ENCODE assay signal across 8 cellular contexts in genomic region chr3:25441234-25441856, GRCh38. TPM values are rescaled to one million over a fixed set of nuclear protein-coding genes. Genes with fewer than 3 reads are reported as not detected.
DNase-seq lines count a peak whose midpoint lies in the region; ATAC-seq, FAIRE-seq and TF ChIP-seq lines count a peak whose summit lies in the region.

No MANE protein-coding gene starts in this region.

- ATAC-seq in WTC11 (no peak), HG03378 (IDR thresholded peaks at IDR 0.05; ENCODE audit: unreplicated experiment) (no peak)

- H3K9me3 ChIP-seq in A673 (ENCODE audit: low read depth, low read length, poor library complexity, severe bottlenecking), result no peaks in the 10 kb centered on the region

- no peak overlapping the region for H3K27ac Mint-ChIP-seq in WTC11

- H3K36me3 ChIP-seq in A673 (ENCODE audit: insufficient read depth, low read length, poor library complexity, severe bottlenecking), result no peaks in the 10 kb centered on the region
- no peaks in the 10 kb centered on the region for H3K36me3 ChIP-seq in kidney epithelial cell (ENCODE audit: control insufficient read depth, insufficient read depth, low read length)

- POLR2A ChIA-PET in A673 (lab: Charles Lee; ENCODE audit: low non-redundant PET) (no interaction called here), WTC11 (lab: Charles Lee) (no interaction called here)

- H3K27me3 Mint-ChIP-seq in WTC11 (ENCODE audit: low read depth), result peaks cover 6% of the 10 kb centered on the region; the same call in 1 of the 2 replicates

- peaks cover 10% of the 10 kb centered on the region for H3K4me1 Mint-ChIP-seq in WTC11

- CTCF ChIA-PET in A673 (lab: Charles Lee) (no interaction called here), WTC11 (lab: Charles Lee) (interaction anchor here (0.6 to 2.2 kb wide), 3 partner anchors 13 to 502 kb away, joined by 3 to 12 read pairs (median 3); partner anchors contain the start of gene RARB)

- H3K27me3 ChIP-seq in A673 (replicated peaks; ENCODE audit: insufficient read depth, low read depth, low read length, poor library complexity) (no peaks in the 10 kb centered on the region), kidney epithelial cell (ENCODE audit: control insufficient read depth, insufficient read depth, low read length) (no peaks in the 10 kb centered on the region)

- DNase-seq in A673 (ENCODE audit: low spot score) (no peak), WTC11 (ENCODE audit: low spot score) (peak; percentile 68), kidney epithelial cell (ENCODE audit: low read depth) (no peak), kidney tubule cell (ENCODE audit: low spot score) (no peak), MV-4-11 (lab: John Stamatoyannopoulos, UW) (no peak), GM19239 (ENCODE audit: insufficient read length, low spot score) (no peak)

- BruUV-seq in A673 (replicated peaks; lab: Mats Ljungman, UMichigan), result no TSS peak

- H3K4me3 Mint-ChIP-seq in WTC11, result no peak overlapping the region

- H3K4me3 ChIP-seq in A673 (ENCODE audit: low read depth, low read length, poor library complexity, severe bottlenecking) (no peak overlapping the region), GM12875 (ENCODE audit: low read depth, low read length) (no peak overlapping the region), kidney epithelial cell (ENCODE audit: low read depth, low read length) (no peak overlapping the region)

- H3K27ac ChIP-seq in A673 (ENCODE audit: low read depth, low read length, poor library complexity, severe bottlenecking), result no peak overlapping the region

- no peaks in the 10 kb centered on the region for H3K9me3 Mint-ChIP-seq in WTC11

- H3K4me1 ChIP-seq in A673 (ENCODE audit: insufficient read depth, low read length, poor library complexity, severe bottlenecking), result no peaks in the 10 kb centered on the region

- peak; percentile 83 for TF ChIP-seq CTCF in A673 (conservative IDR thresholded peaks at IDR 0.05; ENCODE audit: low read depth, low read length)
- peak; percentile 80 for TF ChIP-seq CTCF in GM12875 (IDR thresholded peaks at IDR 0.05; ENCODE audit: borderline replicate concordance, insufficient read depth, low read depth, low read length)
- peak; percentile 90 for TF ChIP-seq CTCF in WTC11 (IDR thresholded peaks at IDR 0.05)
- TF ChIP-seq CTCF in kidney epithelial cell (IDR thresholded peaks at IDR 0.05; ENCODE audit: insufficient read depth, low read length, poor library complexity, severe bottlenecking), result peak; percentile 68

- no peak for FAIRE-seq in GM19239 (lab: Jason Lieb, UNC)

- intact Hi-C loops in A673 (cut with micrococcal nuclease; ENCODE audit: unreplicated experiment), result no loop called here

- no peaks in the 10 kb centered on the region for H3K36me3 Mint-ChIP-seq in WTC11

TF ChIP-seq in WTC11, 78 proteins besides CTCF, POLR2A, EP300 and RAD21:
- no peak for TF ChIP-seq CREM (CRISPR knock-in tag; IDR thresholded peaks at IDR 0.05)

RNA-seq across cellular contexts. Expression of gene RARB, which starts 13.3 kb away (rescaled TPM):
- total RNA-seq in A673 (2021), result 0.24 and 0.44 TPM in 2 replicates
- total RNA-seq in WTC11 (2021), result 0.14 TPM in 1 of 3 replicates, not detected in the others
- total RNA-seq in kidney epithelial cell, result 1.8 and 3.6 TPM in 2 replicates
